In the genomic region with DNA sequence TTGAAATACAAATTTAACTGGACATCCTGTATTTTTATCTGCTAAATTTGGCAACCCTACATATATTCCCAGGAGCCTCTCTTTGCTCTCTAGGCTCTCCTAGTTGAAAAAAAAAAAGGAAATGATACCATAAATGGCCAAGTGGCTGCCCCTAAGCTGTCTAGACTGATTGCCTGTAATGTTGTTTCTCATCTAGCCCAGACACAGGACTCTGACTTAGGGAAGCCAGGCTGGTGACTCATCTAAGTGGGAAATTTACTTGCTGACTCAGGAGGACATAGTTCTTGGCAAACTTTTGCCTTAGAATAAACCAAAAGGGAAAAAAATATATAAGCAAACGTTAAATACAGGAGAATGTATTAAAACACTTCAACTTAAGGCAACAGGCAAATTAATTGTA, we compare ENCODE assay signal across 8 cellular contexts. TPM values are rescaled to one million over a fixed set of nuclear protein-coding genes. Genes with fewer than 3 reads are reported as not detected.
DNase-seq lines count a peak whose midpoint lies in the region.

No MANE protein-coding gene starts in this region.

- DNase-seq in CD1c-positive myeloid dendritic cell (ENCODE audit: extremely low spot score): peak; percentile 93
- peak; percentile 99 for DNase-seq in H4 (ENCODE audit: low spot score)
- DNase-seq in NOMO-1 treated with DMSO at 0.1 percent for 48 hours (lab: John Stamatoyannopoulos, UW; ENCODE audit: unreplicated experiment): peak; percentile 92
- DNase-seq in dermis microvascular lymphatic vessel endothelial cell (ENCODE audit: low read depth in 2 of 2): peak; percentile 86 to 99
- DNase-seq in myocyte (ENCODE audit: low read depth): peak; percentile 94
- no peak for DNase-seq in DMS153 treated with DMSO at 0.1 percent for 48 hours (lab: John Stamatoyannopoulos, UW; ENCODE audit: unreplicated experiment)
- DNase-seq in NCI-H1048 (lab: John Stamatoyannopoulos, UW): no peak
- no peak for DNase-seq in NCI-H128 (lab: John Stamatoyannopoulos, UW; ENCODE audit: unreplicated experiment)

RNA-seq across cellular contexts. Expression of gene ITGAV, which starts 14.6 kb away (rescaled TPM):
- total RNA-seq in H4 (2014; rRNA removed; shearing (Covaris generic)): 43.5 and 67.4 TPM in 2 replicates
- total RNA-seq in dermis microvascular lymphatic vessel endothelial cell (173 and 201 TPM in 2 replicates), myocyte (166 TPM in 2 replicates)
- polyA plus RNA-seq in myocyte (2012): 135 TPM

Comparison
In these comparisons a context has a peak if more than half of its experiments do, and no peak if none do; other contexts are left out.
1. DNase-seq: peak in CD1c-positive myeloid dendritic cell (single experiment), H4 (single experiment), NOMO-1 treated with DMSO at 0.1 percent for 48 hours (single experiment), dermis microvascular lymphatic vessel endothelial cell (2 of 2) and myocyte (single experiment); none in DMS153 treated with DMSO at 0.1 percent for 48 hours (single experiment), NCI-H1048 (single experiment) and NCI-H128 (single experiment).